In genomic region chr14:96117997-96118790, GRCh38 we compare ENCODE assay signal across 23 cellular contexts.
"Had no signal": no experiment of that assay in that cellular context is flagged by ENCODE, and none has a peak within 500 bp of the region (broad histone marks: within the 10 kb centered on the region; RNA-seq: fewer than 3 reads in every experiment).

No MANE protein-coding gene starts in this region.

- H3K36me3 ChIP-seq: heart left ventricle, lower lobe of right lung, pancreas, suprapubic skin, transverse colon, vagina had no signal

- H3K27ac Mint-ChIP-seq: activated CD4-positive, alpha-beta memory T cell treated with anti-CD3 and anti-CD28 coated beads for 36 hours; activated naive CD8-positive, alpha-beta T cell treated with anti-CD3 and anti-CD28 coated beads, Interleukin-2, amount 10 ng/mL, durations not matched to agents 7 days and 5 days; natural killer cell; WTC11 had no signal

- H3K27ac ChIP-seq: coronary artery, epithelial cell of prostate, heart left ventricle, lower lobe of right lung, pancreas, suprapubic skin, transverse colon, vagina had no signal

- H3K9me3 ChIP-seq: lower lobe of right lung, pancreas, suprapubic skin, transverse colon, vagina had no signal

- H3K4me1 ChIP-seq: heart left ventricle, pancreas had no signal

- H3K4me3 Mint-ChIP-seq: activated CD4-positive, alpha-beta memory T cell treated with anti-CD3 and anti-CD28 coated beads for 36 hours; activated naive CD8-positive, alpha-beta T cell treated with anti-CD3 and anti-CD28 coated beads, Interleukin-2, amount 10 ng/mL, durations not matched to agents 7 days and 5 days; natural killer cell; stimulated activated naive CD8-positive, alpha-beta T cell treated with anti-CD3 and anti-CD28 coated beads, Interleukin-15, amount 100 ng/mL, for 72 hours; WTC11 had no signal

- H3K4me3 ChIP-seq: coronary artery, heart left ventricle, lower lobe of right lung, pancreas, suprapubic skin, transverse colon, vagina had no signal

- H3K9me3 Mint-ChIP-seq: natural killer cell had no signal

- H3K27me3 ChIP-seq: pancreas, suprapubic skin, transverse colon, vagina had no signal

- DNase-seq: activated CD4-positive, alpha-beta memory T cell treated with anti-CD3 and anti-CD28 coated beads for 36 hours; activated CD4-positive, alpha-beta T cell treated with anti-CD3 and anti-CD28 coated beads for 4 hours; activated naive CD4-positive, alpha-beta T cell treated with Interleukin-2 at 50 U/mL for 16 hours; activated naive CD8-positive, alpha-beta T cell treated with anti-CD3 and anti-CD28 coated beads, Interleukin-2, amount 10 ng/mL, durations not matched to agents 7 days and 5 days; activated T-cell treated with anti-CD3 and anti-CD28 coated beads, Interleukin-2, amount 50 U/mL, for 48 hours; amygdala; cerebellar nuclear complex; heart left ventricle; lower lobe of right lung; natural killer cell; pancreas; right cardiac atrium; stimulated activated CD4-positive, alpha-beta T cell treated with anti-CD3 and anti-CD28 coated beads, Interleukin-12 subunit alpha, Interleukin-12 subunit beta, amount 100 ng/mL, for 4 hours; stimulated activated CD4-positive, alpha-beta T cell treated with anti-CD3 and anti-CD28 coated beads, Interleukin-4, amount 100 ng/mL, for 4 hours; stimulated activated naive CD8-positive, alpha-beta T cell treated with anti-CD3 and anti-CD28 coated beads, Interleukin-15, amount 100 ng/mL, for 72 hours; T-helper 1 cell; T-helper 9 cell; transverse colon had no signal

- ATAC-seq: heart left ventricle, natural killer cell, pancreas, right cardiac atrium, WTC11 had no signal

- H3K27me3 Mint-ChIP-seq: activated CD4-positive, alpha-beta memory T cell treated with anti-CD3 and anti-CD28 coated beads for 36 hours; stimulated activated naive CD8-positive, alpha-beta T cell treated with anti-CD3 and anti-CD28 coated beads, Interleukin-15, amount 100 ng/mL, for 72 hours had no signal

- H3K4me1 Mint-ChIP-seq: WTC11 had no signal

- H3K36me3 Mint-ChIP-seq: activated CD4-positive, alpha-beta memory T cell treated with anti-CD3 and anti-CD28 coated beads for 36 hours; activated naive CD8-positive, alpha-beta T cell treated with anti-CD3 and anti-CD28 coated beads, Interleukin-2, amount 10 ng/mL, durations not matched to agents 7 days and 5 days had no signal
